11 cellular contexts compared by ENCODE assay signal in genomic region chr21:29245104-29245643, GRCh38. TPM values are rescaled to one million over a fixed set of nuclear protein-coding genes. Genes with fewer than 3 reads are reported as not detected.
DNase-seq lines count a peak whose midpoint lies in the region; ATAC-seq lines count a peak whose summit lies in the region.
"Had no signal": no experiment of that assay in that cellular context is flagged by ENCODE, and none has a peak within 500 bp of the region (broad histone marks: within the 10 kb centered on the region; RNA-seq: fewer than 3 reads in every experiment).

No MANE protein-coding gene starts in this region.

- no peak overlapping the region for H3K4me2 ChIP-seq in mesendoderm (ENCODE audit: low read length)
- H3K4me2 ChIP-seq: BLaER1 had no signal

- peaks cover 5% of the 10 kb centered on the region for H3K9me3 Mint-ChIP-seq in activated CD4-positive, alpha-beta memory T cell treated with anti-CD3 and anti-CD28 coated beads for 36 hours
- peaks cover 5% of the 10 kb centered on the region for H3K9me3 Mint-ChIP-seq in activated CD4-positive, alpha-beta memory T cell treated with anti-CD3 and anti-CD28 coated beads, Interleukin-2, amount 10 ng/mL, durations not matched to agents 7 days and 5 days

- H3K79me2 ChIP-seq in mesendoderm (ENCODE audit: control insufficient read depth, insufficient read depth, low read length), result no peaks in the 10 kb centered on the region

- H3K27ac Mint-ChIP-seq in activated CD4-positive, alpha-beta memory T cell treated with anti-CD3 and anti-CD28 coated beads for 36 hours, result no peak overlapping the region
- no peak overlapping the region for H3K27ac Mint-ChIP-seq in activated CD4-positive, alpha-beta memory T cell treated with anti-CD3 and anti-CD28 coated beads, Interleukin-2, amount 10 ng/mL, durations not matched to agents 7 days and 5 days

- no peak overlapping the region for H3K4ac ChIP-seq in mesendoderm (ENCODE audit: low read depth, low read length)

- CTCF ChIA-PET in activated CD4-positive, alpha-beta memory T cell treated with anti-CD3 and anti-CD28 coated beads for 36 hours (lab: Charles Lee), result interaction anchor here (0.9 to 2.9 kb wide), 13 partner anchors 11 to 131 kb away, joined by 3 to 29 read pairs (median 4); partner anchors contain the start of gene BACH1
- CTCF ChIA-PET in activated CD4-positive, alpha-beta memory T cell treated with anti-CD3 and anti-CD28 coated beads, Interleukin-2, amount 10 ng/mL, durations not matched to agents 7 days and 5 days (lab: Charles Lee), result no interaction called here

- no peak overlapping the region for H3K4me3 Mint-ChIP-seq in activated CD4-positive, alpha-beta memory T cell treated with anti-CD3 and anti-CD28 coated beads for 36 hours
- no peak overlapping the region for H3K4me3 Mint-ChIP-seq in activated CD4-positive, alpha-beta memory T cell treated with anti-CD3 and anti-CD28 coated beads, Interleukin-2, amount 10 ng/mL, durations not matched to agents 7 days and 5 days

- ATAC-seq in HG02588 (IDR thresholded peaks at IDR 0.05; ENCODE audit: unreplicated experiment), result peak; percentile 92
- no peak for ATAC-seq in HG03135 (IDR thresholded peaks at IDR 0.05; ENCODE audit: unreplicated experiment)
- ATAC-seq: HCT116 had no signal

- POLR2A ChIA-PET in activated CD4-positive, alpha-beta memory T cell treated with anti-CD3 and anti-CD28 coated beads for 36 hours (lab: Charles Lee), result interaction anchor here (0.6 to 1.7 kb wide), 12 partner anchors 9 to 172 kb away, joined by 3 to 25 read pairs (median 4); partner anchors contain the start of genes BACH1 and CCT8
- POLR2A ChIA-PET in activated CD4-positive, alpha-beta memory T cell treated with anti-CD3 and anti-CD28 coated beads, Interleukin-2, amount 10 ng/mL, durations not matched to agents 7 days and 5 days (lab: Charles Lee), result no interaction called here

- H3K27me3 ChIP-seq in mesendoderm (ENCODE audit: insufficient read depth, low read length, poor library complexity), result no peaks in the 10 kb centered on the region
- H3K27me3 ChIP-seq: BLaER1 had no signal

- no peak overlapping the region for H3K56ac ChIP-seq in mesendoderm (ENCODE audit: low read length)

- no peak overlapping the region for H3K18ac ChIP-seq in mesendoderm (ENCODE audit: low read length)

- H2BK120ac ChIP-seq in mesendoderm (ENCODE audit: low read depth, low read length), result no peak overlapping the region

- H3K36me3 Mint-ChIP-seq in activated CD4-positive, alpha-beta memory T cell treated with anti-CD3 and anti-CD28 coated beads for 36 hours, result no peaks in the 10 kb centered on the region
- no peaks in the 10 kb centered on the region for H3K36me3 Mint-ChIP-seq in activated CD4-positive, alpha-beta memory T cell treated with anti-CD3 and anti-CD28 coated beads, Interleukin-2, amount 10 ng/mL, durations not matched to agents 7 days and 5 days (ENCODE audit: low read depth)

- no peaks in the 10 kb centered on the region for H3K36me3 ChIP-seq in mesendoderm (ENCODE audit: control insufficient read depth, insufficient read depth, low read length)
- H3K36me3 ChIP-seq: BLaER1 had no signal

- H3K4me1 ChIP-seq in mesendoderm (ENCODE audit: control insufficient read depth, low read depth, low read length), result no peaks in the 10 kb centered on the region

- H2BK15ac ChIP-seq in mesendoderm (replicated peaks; ENCODE audit: low read depth), result no peak overlapping the region

- no peak overlapping the region for H3K27ac ChIP-seq in mesendoderm (ENCODE audit: low read depth, low read length)
- H3K27ac ChIP-seq: BLaER1 had no signal

- H3K79me1 ChIP-seq in mesendoderm (ENCODE audit: low read length), result no peaks in the 10 kb centered on the region

- H3K27me3 Mint-ChIP-seq in activated CD4-positive, alpha-beta memory T cell treated with anti-CD3 and anti-CD28 coated beads for 36 hours, result peaks cover 12% of the 10 kb centered on the region
- H3K27me3 Mint-ChIP-seq in activated CD4-positive, alpha-beta memory T cell treated with anti-CD3 and anti-CD28 coated beads, Interleukin-2, amount 10 ng/mL, durations not matched to agents 7 days and 5 days, result peaks cover 27% of the 10 kb centered on the region

- WGBS in mesendoderm (ENCODE audit: extremely low coverage, insufficient coverage, low lambda C conversion rate), result no CpG with 5 or more reads among the region's 3 CpGs

- peaks cover 12% of the 10 kb centered on the region for H3K4me1 Mint-ChIP-seq in activated CD4-positive, alpha-beta memory T cell treated with anti-CD3 and anti-CD28 coated beads for 36 hours (ENCODE audit: low read depth)
- H3K4me1 Mint-ChIP-seq in activated CD4-positive, alpha-beta memory T cell treated with anti-CD3 and anti-CD28 coated beads, Interleukin-2, amount 10 ng/mL, durations not matched to agents 7 days and 5 days, result peaks cover 4% of the 10 kb centered on the region

- intact Hi-C loops in activated CD4-positive, alpha-beta memory T cell treated with anti-CD3 and anti-CD28 coated beads for 36 hours (cut with micrococcal nuclease), result loop anchor here (1.0 to 5.0 kb wide), 4 partner anchors 12 to 126 kb away; no protein-coding TSS in a partner anchor

- no peak overlapping the region for H2BK5ac ChIP-seq in mesendoderm (ENCODE audit: low read length)

- no peak overlapping the region for H3K4me3 ChIP-seq in mesendoderm (ENCODE audit: low read length)
- H3K4me3 ChIP-seq: BLaER1 had no signal

- no peak overlapping the region for H4K5ac ChIP-seq in mesendoderm (ENCODE audit: low read length)

- no peak overlapping the region for H3K9ac ChIP-seq in mesendoderm (ENCODE audit: low read length)
- H3K9ac ChIP-seq: BLaER1 had no signal

- no peak overlapping the region for H4K8ac ChIP-seq in mesendoderm (ENCODE audit: low read depth, low read length)

- H2AK5ac ChIP-seq in mesendoderm (ENCODE audit: low read length), result no peak overlapping the region

- H3K23ac ChIP-seq in mesendoderm (ENCODE audit: low read length), result no peak overlapping the region

- peak; percentile 65 for DNase-seq in activated CD4-positive, alpha-beta memory T cell treated with anti-CD3 and anti-CD28 coated beads for 36 hours
- DNase-seq in activated CD4-positive, alpha-beta memory T cell treated with anti-CD3 and anti-CD28 coated beads, Interleukin-2, amount 10 ng/mL, durations not matched to agents 7 days and 5 days, result no peak
- DNase-seq in OCI-M1 (lab: John Stamatoyannopoulos, UW), result peak; percentile 18
- DNase-seq in stimulated activated CD8-positive, alpha-beta memory T cell treated with anti-CD3 and anti-CD28 coated beads, Interleukin-4, amount 100 ng/mL, for 48 hours, result peak; percentile 37
- no peak for DNase-seq in mesendoderm
- DNase-seq in effector CD4-positive, alpha-beta T cell, result no peak
- DNase-seq: activated gamma-delta T cell treated with Interleukin-2 at 50 U/mL for 16 hours had no signal

RNA-seq across cellular contexts. Expression of gene BACH1, which starts 53.5 kb away (rescaled TPM):
- 10 to 100 TPM; 22.9 to 23.0 TPM for total RNA-seq in activated CD4-positive, alpha-beta memory T cell treated with anti-CD3 and anti-CD28 coated beads for 36 hours
- total RNA-seq in activated CD4-positive, alpha-beta memory T cell treated with anti-CD3 and anti-CD28 coated beads, Interleukin-2, amount 10 ng/mL, durations not matched to agents 7 days and 5 days, result 10 to 100 TPM; 21.6 to 26.2 TPM
- polyA plus RNA-seq in mesendoderm (2013, experiment 1 of 2), result 25.9 TPM
- polyA plus RNA-seq in mesendoderm (2013, experiment 2 of 2), result 25.8 TPM

Comparison
In these comparisons a context has a peak if more than half of its experiments do, and no peak if none do; other contexts are left out.
1. DNase-seq: peak in activated CD4-positive, alpha-beta memory T cell treated with anti-CD3 and anti-CD28 coated beads for 36 hours (single experiment), OCI-M1 (single experiment) and stimulated activated CD8-positive, alpha-beta memory T cell treated with anti-CD3 and anti-CD28 coated beads, Interleukin-4, amount 100 ng/mL, for 48 hours (single experiment); none in activated CD4-positive, alpha-beta memory T cell treated with anti-CD3 and anti-CD28 coated beads, Interleukin-2, amount 10 ng/mL, durations not matched to agents 7 days and 5 days (single experiment), mesendoderm (single experiment) and effector CD4-positive, alpha-beta T cell (single experiment).